Comparison of ENCODE assay signal across 8 cellular contexts in the genomic region with DNA sequence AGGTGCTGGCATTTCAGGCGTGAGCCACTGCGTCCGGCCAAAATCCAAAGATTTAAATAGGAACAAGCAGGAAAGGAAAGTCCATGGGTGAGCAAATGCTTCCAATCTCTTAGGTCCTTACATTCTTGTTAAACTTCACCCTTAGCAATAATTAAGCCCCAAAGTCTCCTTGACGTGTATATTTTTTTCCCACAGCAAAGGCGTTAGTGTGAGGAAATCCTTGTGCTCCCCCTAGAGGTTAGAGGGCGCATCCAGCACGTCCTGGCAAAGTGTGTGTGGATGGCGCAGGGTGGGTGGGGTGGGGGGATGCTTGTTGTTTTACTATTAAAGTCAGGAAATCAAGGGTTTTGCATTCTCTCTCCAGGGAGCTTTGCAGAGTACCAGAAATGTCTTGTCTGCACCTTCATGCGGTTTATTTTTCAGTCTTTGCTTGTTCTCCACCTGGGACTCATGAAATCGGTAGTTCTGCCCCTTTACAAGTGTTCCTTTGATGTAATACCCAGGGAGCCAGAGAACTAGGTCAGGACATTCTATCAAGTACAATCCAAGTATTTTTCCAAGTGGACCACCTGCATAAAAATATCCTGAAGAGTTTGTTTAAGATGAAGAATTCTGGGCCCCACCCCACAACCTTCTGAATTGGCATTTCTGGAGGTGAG. TPM values are rescaled to one million over a fixed set of nuclear protein-coding genes. Genes with fewer than 3 reads are reported as not detected.
DNase-seq lines count a peak whose midpoint lies in the region; ATAC-seq, FAIRE-seq and TF ChIP-seq lines count a peak whose summit lies in the region.
"Had no signal": no experiment of that assay in that cellular context is flagged by ENCODE, and none has a peak within 500 bp of the region (broad histone marks: within the 10 kb centered on the region; RNA-seq: fewer than 3 reads in every experiment).

No MANE protein-coding gene starts in this region.

- ATAC-seq in foreskin keratinocyte = peak; percentile 77

- H3K4me1 ChIP-seq in foreskin keratinocyte (no peaks in the 10 kb centered on the region), uterus (no peaks in the 10 kb centered on the region)

- no peaks in the 10 kb centered on the region for H3K4me1 Mint-ChIP-seq in activated T-helper 2 cell treated with anti-CD3 and anti-CD28 coated beads, Interferon-gamma antibody, Interleukin-2, Interleukin-4, amounts not matched to agents 10 μg/mL and 5 μg/mL and 100 μg/mL, durations not matched to agents 14 hours and 24 hours and 36 hours (ENCODE audit: low read depth)
- H3K4me1 Mint-ChIP-seq in osteocyte (ENCODE audit: unreplicated experiment) = peaks cover 4% of the 10 kb centered on the region

- no peak overlapping the region for H3K27ac Mint-ChIP-seq in activated T-helper 2 cell treated with anti-CD3 and anti-CD28 coated beads, Interferon-gamma antibody, Interleukin-2, Interleukin-4, amounts not matched to agents 10 μg/mL and 5 μg/mL and 100 μg/mL, durations not matched to agents 14 hours and 24 hours and 36 hours
- no peak overlapping the region for H3K27ac Mint-ChIP-seq in osteocyte (ENCODE audit: unreplicated experiment)

- H3K27me3 ChIP-seq in foreskin keratinocyte = no peaks in the 10 kb centered on the region
- H3K27me3 ChIP-seq in uterus = no peaks in the 10 kb centered on the region

- TF ChIP-seq CTCF in foreskin keratinocyte (conservative IDR thresholded peaks at IDR 0.05) (peak; percentile 62), osteocyte (IDR thresholded peaks at IDR 0.05) (peak; percentile 85), uterus (IDR thresholded peaks at IDR 0.05) (peak; percentile 65 to 88 (median 68))

- peaks cover 1% of the 10 kb centered on the region for H3K27me3 Mint-ChIP-seq in activated T-helper 2 cell treated with anti-CD3 and anti-CD28 coated beads, Interferon-gamma antibody, Interleukin-2, Interleukin-4, amounts not matched to agents 10 μg/mL and 5 μg/mL and 100 μg/mL, durations not matched to agents 14 hours and 24 hours and 36 hours (ENCODE audit: low read depth)
- H3K27me3 Mint-ChIP-seq in osteocyte (ENCODE audit: unreplicated experiment) = no peaks in the 10 kb centered on the region

- FAIRE-seq in GM12892 (lab: Jason Lieb, UNC) = peak; percentile 87

- H3K9me3 Mint-ChIP-seq in activated T-helper 2 cell treated with anti-CD3 and anti-CD28 coated beads, Interferon-gamma antibody, Interleukin-2, Interleukin-4, amounts not matched to agents 10 μg/mL and 5 μg/mL and 100 μg/mL, durations not matched to agents 14 hours and 24 hours and 36 hours = no peaks in the 10 kb centered on the region
- H3K9me3 Mint-ChIP-seq in osteocyte (ENCODE audit: unreplicated experiment) = no peaks in the 10 kb centered on the region

- no peaks in the 10 kb centered on the region for H3K36me3 ChIP-seq in uterus

- no peaks in the 10 kb centered on the region for H3K9me3 ChIP-seq in uterus

- H3K27ac ChIP-seq in foreskin keratinocyte (no peak overlapping the region), uterus (no peak overlapping the region)
- H3K27ac ChIP-seq: epithelial cell of prostate had no signal

- no peak for TF ChIP-seq POLR2A in GM12892 (IDR thresholded peaks at IDR 0.05; ENCODE audit: low read depth, low read length)
- TF ChIP-seq POLR2A in uterus (IDR thresholded peaks at IDR 0.05) = no peak

- no peak overlapping the region for H3K4me3 Mint-ChIP-seq in activated T-helper 2 cell treated with anti-CD3 and anti-CD28 coated beads, Interferon-gamma antibody, Interleukin-2, Interleukin-4, amounts not matched to agents 10 μg/mL and 5 μg/mL and 100 μg/mL, durations not matched to agents 14 hours and 24 hours and 36 hours (ENCODE audit: low read depth)
- no peak overlapping the region for H3K4me3 Mint-ChIP-seq in osteocyte (ENCODE audit: unreplicated experiment)

- peak; percentile 51 for DNase-seq in GM12892 (ENCODE audit: insufficient read length)
- DNase-seq in Kasumi-1 (lab: John Stamatoyannopoulos, UW) = peak; percentile 56 to 65
- DNase-seq in RKO (ENCODE audit: low spot score) = peak; percentile 79
- DNase-seq in activated T-helper 2 cell treated with anti-CD3 and anti-CD28 coated beads, Interferon-gamma antibody, Interleukin-2, Interleukin-4, amounts not matched to agents 10 μg/mL and 5 μg/mL and 100 μg/mL, durations not matched to agents 14 hours and 24 hours and 36 hours (ENCODE audit: low spot score) = peak; percentile 30
- peak in 1 of 2 donors; percentile 42 for DNase-seq in foreskin keratinocyte
- no peak for DNase-seq in osteocyte (ENCODE audit: extremely low spot score, unreplicated experiment)
- DNase-seq in uterus = peak; percentile 51 to 60

- H3K4me3 ChIP-seq in uterus = no peak overlapping the region

- H3K36me3 Mint-ChIP-seq in activated T-helper 2 cell treated with anti-CD3 and anti-CD28 coated beads, Interferon-gamma antibody, Interleukin-2, Interleukin-4, amounts not matched to agents 10 μg/mL and 5 μg/mL and 100 μg/mL, durations not matched to agents 14 hours and 24 hours and 36 hours (ENCODE audit: low read depth) = no peaks in the 10 kb centered on the region
- H3K36me3 Mint-ChIP-seq in osteocyte (ENCODE audit: unreplicated experiment) = no peaks in the 10 kb centered on the region

- intact Hi-C loops in activated T-helper 2 cell treated with anti-CD3 and anti-CD28 coated beads, Interferon-gamma antibody, Interleukin-2, Interleukin-4, amounts not matched to agents 10 μg/mL and 5 μg/mL and 100 μg/mL, durations not matched to agents 14 hours and 24 hours and 36 hours (cut with micrococcal nuclease) = loop anchor here (5.0 to 10.0 kb wide), 3 partner anchors 155 to 548 kb away; a partner anchor contains a TSS
- intact Hi-C loops in uterus (cut with DNase I; ENCODE audit: low total_unique reads) = no loop called here

RNA-seq across cellular contexts. Expression of a gene that starts 22.2 kb away (rescaled TPM):
- 50.7 TPM for polyA plus RNA-seq in GM12892 (2012; ENCODE audit: missing spikeins)
- total RNA-seq in activated T-helper 2 cell treated with anti-CD3 and anti-CD28 coated beads, Interferon-gamma antibody, Interleukin-2, Interleukin-4, amounts not matched to agents 10 μg/mL and 5 μg/mL and 100 μg/mL, durations not matched to agents 14 hours and 24 hours and 36 hours = 50.0 and 53.2 TPM in 2 replicates
- total RNA-seq in foreskin keratinocyte = 23.6 and 24.0 TPM in 2 replicates
- 6.8 and 7.5 TPM in 2 replicates for polyA plus RNA-seq in foreskin keratinocyte
- 31.7 and 32.1 TPM in 2 replicates for total RNA-seq in osteocyte
- total RNA-seq in uterus = 10 to 100 TPM; 11.0 to 71.9 (median 56.2) TPM
